20 cellular contexts compared by ENCODE assay signal in the genomic region with DNA sequence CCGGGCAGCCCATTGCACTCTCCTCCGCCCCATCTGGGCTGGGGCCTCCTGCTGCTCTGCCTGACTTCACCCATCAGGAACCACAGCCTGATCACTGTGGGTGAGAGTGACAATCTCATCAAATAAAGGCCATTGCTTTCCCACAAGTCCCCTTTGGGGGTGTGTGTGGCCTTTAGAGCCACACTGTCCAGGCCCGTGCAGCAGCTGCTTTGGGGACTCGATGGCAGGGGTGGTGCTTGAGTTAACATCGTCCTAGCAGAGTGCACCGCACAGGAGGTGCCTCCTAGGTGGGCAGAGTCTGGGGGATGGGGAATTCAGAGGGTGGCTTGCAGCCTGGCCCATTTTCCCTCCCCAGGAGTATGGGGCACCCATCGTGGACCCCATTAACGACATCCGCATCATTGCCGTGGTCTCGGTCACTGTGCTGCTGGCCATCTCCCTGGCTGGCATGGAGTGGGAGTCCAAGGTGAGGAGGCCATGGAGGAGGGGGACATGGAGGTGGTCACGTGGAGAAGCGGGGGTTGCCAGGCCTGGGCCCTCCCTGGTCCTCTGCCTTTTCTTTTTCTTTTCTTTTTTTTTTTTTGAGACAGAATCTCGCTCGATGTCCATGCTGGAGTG. TPM values are rescaled to one million over a fixed set of nuclear protein-coding genes. Genes with fewer than 3 reads are reported as not detected.
DNase-seq lines count a peak whose midpoint lies in the region; ATAC-seq, FAIRE-seq and TF ChIP-seq lines count a peak whose summit lies in the region.
"Had no signal": no experiment of that assay in that cellular context is flagged by ENCODE, and none has a peak within 500 bp of the region (broad histone marks: within the 10 kb centered on the region; RNA-seq: fewer than 3 reads in every experiment).

No MANE protein-coding gene starts in this region.

- H3K9ac ChIP-seq in HepG2 (ENCODE audit: insufficient read depth, low read depth, low read length) = no peak overlapping the region
- H3K9ac ChIP-seq in OCI-LY1 (ENCODE audit: low read length) = no peak overlapping the region
- H3K9ac ChIP-seq in endodermal cell (ENCODE audit: extremely low read depth, low read length, poor library complexity, severe bottlenecking) = no peak overlapping the region
- H3K9ac ChIP-seq in colonic mucosa (ENCODE audit: low read depth in 2 of 2, low read length in 2 of 2) = no peak overlapping the region

- H3K4me3 ChIP-seq in HepG2 (replicated peaks in 1 of 3; ENCODE audit: insufficient read depth in 1 of 3, low read depth in 2 of 3, low read length in 3 of 3) = no peak overlapping the region
- no peak overlapping the region for H3K4me3 ChIP-seq in right lobe of liver
- no peak overlapping the region for H3K4me3 ChIP-seq in OCI-LY1 (ENCODE audit: low read depth, low read length, poor library complexity, severe bottlenecking)
- no peak overlapping the region for H3K4me3 ChIP-seq in mucosa of descending colon
- no peak overlapping the region for H3K4me3 ChIP-seq in endodermal cell (ENCODE audit: low read length)
- H3K4me3 ChIP-seq in colonic mucosa = no peak overlapping the region
- H3K4me3 ChIP-seq: Peyer's patch had no signal

- H3K27me3 ChIP-seq in HepG2 (ENCODE audit: control insufficient read depth in 1 of 2, insufficient read depth in 2 of 2, low read length in 2 of 2) (no peaks in the 10 kb centered on the region), right lobe of liver (no peaks in the 10 kb centered on the region), OCI-LY1 (ENCODE audit: insufficient read depth, low read length) (no peaks in the 10 kb centered on the region), endodermal cell (ENCODE audit: control insufficient read depth, insufficient read depth, low read length, poor library complexity, severe bottlenecking) (no peaks in the 10 kb centered on the region), colonic mucosa (no peaks in the 10 kb centered on the region)
- H3K27me3 ChIP-seq: Peyer's patch had no signal

- H3K4me1 ChIP-seq in HepG2 (ENCODE audit: insufficient read depth, low read length) (peaks cover 35% of the 10 kb centered on the region), right lobe of liver (no peaks in the 10 kb centered on the region), OCI-LY1 (ENCODE audit: insufficient read depth, low read length, severe bottlenecking) (peaks cover 22% of the 10 kb centered on the region), mucosa of descending colon (ENCODE audit: low read depth) (no peaks in the 10 kb centered on the region), endodermal cell (ENCODE audit: control insufficient read depth, insufficient read depth, low read length) (no peaks in the 10 kb centered on the region), colonic mucosa (no peaks in the 10 kb centered on the region)

- CTCF ChIA-PET in HepG2 (lab: Yijun Ruan, JAX; ENCODE audit: low intra/inter-chr PET ratio, low total read pairs) = interaction anchor here (1.1 to 2.0 kb wide), 2 partner anchors 77 to 79 kb away, joined by 5 to 27 read pairs; no protein-coding TSS in a partner anchor

- no peaks in the 10 kb centered on the region for H3K9me3 Mint-ChIP-seq in endodermal cell
- H3K9me3 Mint-ChIP-seq: CD14-positive monocyte, HFFc6 had no signal

- TF ChIP-seq POLR2A in HepG2 (IDR thresholded peaks at IDR 0.05; ENCODE audit: insufficient read depth in 1 of 2, low read depth in 2 of 2, low read length in 2 of 2) = no peak
- TF ChIP-seq POLR2A in right lobe of liver (IDR thresholded peaks at IDR 0.05) = no peak

- H3K4me3 Mint-ChIP-seq in endodermal cell = no peak overlapping the region
- H3K4me3 Mint-ChIP-seq: CD14-positive monocyte, HFFc6 had no signal

- H3K4me1 Mint-ChIP-seq in endodermal cell = no peaks in the 10 kb centered on the region

- H3K27me3 Mint-ChIP-seq in endodermal cell (ENCODE audit: insufficient read depth) = no peaks in the 10 kb centered on the region

- H3K4me2 ChIP-seq in HepG2 (ENCODE audit: low read depth, low read length) = no peak overlapping the region
- peak overlapping the region; percentile 13; the same call in 1 of the 2 replicates for H3K4me2 ChIP-seq in OCI-LY1 (ENCODE audit: low read length)

- H3K79me2 ChIP-seq in HepG2 (ENCODE audit: insufficient read depth, low read length) (no peaks in the 10 kb centered on the region), OCI-LY1 (ENCODE audit: insufficient read depth, low read length) (no peaks in the 10 kb centered on the region)

- TF ChIP-seq CTCF in HepG2 (CRISPR knock-in tag; IDR thresholded peaks at IDR 0.05) = no peak
- no peak for TF ChIP-seq CTCF in right lobe of liver (IDR thresholded peaks at IDR 0.05)
- no peak for TF ChIP-seq CTCF in OCI-LY1 (IDR thresholded peaks at IDR 0.05; ENCODE audit: low read length)
- no peak for TF ChIP-seq CTCF in mucosa of descending colon (IDR thresholded peaks at IDR 0.05)
- no peak for TF ChIP-seq CTCF in endodermal cell (conservative IDR thresholded peaks at IDR 0.05)
- TF ChIP-seq CTCF in colonic mucosa (IDR thresholded peaks at IDR 0.05) = no peak

- no peak for TF ChIP-seq EP300 in HepG2 (IDR thresholded peaks at IDR 0.05; ENCODE audit: low read depth in 2 of 2, low read length in 2 of 2)
- no peak for TF ChIP-seq EP300 in HepG2 (CRISPR knock-in tag; IDR thresholded peaks at IDR 0.05; ENCODE audit: borderline replicate concordance)

- H3K27ac ChIP-seq in HepG2 (ENCODE audit: extremely low read length, insufficient read depth, low read length) (no peak overlapping the region), right lobe of liver (no peak overlapping the region), OCI-LY1 (ENCODE audit: low read depth, low read length, poor library complexity, severe bottlenecking) (no peak overlapping the region), endodermal cell (ENCODE audit: low read depth, low read length) (no peak overlapping the region), colonic mucosa (no peak overlapping the region)

- intact Hi-C loops in HepG2 (cut with micrococcal nuclease; ENCODE audit: unreplicated experiment) = loop anchor here (5.0 kb wide), 1 partner anchor 62 kb away; the partner anchor contains the start of gene HERPUD1
- intact Hi-C loops in right lobe of liver (cut with DNase I) = loop anchor here in 1 of 2 donors (10.0 kb wide), 1 partner anchor 84 kb away; no protein-coding TSS in a partner anchor
- intact Hi-C loops in mucosa of descending colon (cut with DNase I, micrococcal nuclease) = no loop called here
- intact Hi-C loops in colonic mucosa (cut with DNase I) = no loop called here

- H2AFZ ChIP-seq in HepG2 (ENCODE audit: low read length) = no peak overlapping the region
- H2AFZ ChIP-seq in OCI-LY1 (ENCODE audit: low read length) = no peak overlapping the region

- H3K36me3 Mint-ChIP-seq in endodermal cell (ENCODE audit: low read depth) = no peaks in the 10 kb centered on the region
- H3K36me3 Mint-ChIP-seq: CD14-positive monocyte had no signal

- DNase-seq in HepG2 (ENCODE audit: low spot score) (no peak), right lobe of liver (no peak), mucosa of descending colon (no peak), HUDEP-2 (lab: John Stamatoyannopoulos, UW; ENCODE audit: unreplicated experiment in 76 of 76) (no peak), endodermal cell (no peak), colonic mucosa (no peak)
- DNase-seq: DMS153, GOT3, NCI-H1092 treated with DMSO at 0.1 percent for 48 hours, NCI-H1694, NCI-H2107, SHP77 had no signal

- POLR2A ChIA-PET in HepG2 (lab: Yijun Ruan, JAX) = interaction anchor here (2.4 kb wide), 1 partner anchor 61 kb away, joined by 11 read pairs; the partner anchor contains the start of gene HERPUD1

- H3K27ac Mint-ChIP-seq in endodermal cell = no peak overlapping the region

- 78% methylated on average over 15 of the region's 15 CpGs for WGBS in HepG2 (ENCODE audit: low lambda C conversion rate)
- 98% methylated on average over 4 of the region's 15 CpGs for WGBS in right lobe of liver (ENCODE audit: insufficient coverage, low coverage, low lambda C conversion rate, missing lambda C conversion rate)
- WGBS in endodermal cell (ENCODE audit: insufficient coverage in 1 of 2, insufficient read length in 1 of 2), 2 experiments = 95 to 100% methylated on average over 3 to 15 of the region's 15 CpGs

- H3K36me3 ChIP-seq in HepG2 (replicated peaks in 1 of 2; ENCODE audit: control insufficient read depth in 1 of 2, insufficient read depth in 2 of 2, low read length in 2 of 2) = no peaks in the 10 kb centered on the region
- H3K36me3 ChIP-seq in right lobe of liver = no peaks in the 10 kb centered on the region
- no peaks in the 10 kb centered on the region for H3K36me3 ChIP-seq in OCI-LY1 (ENCODE audit: insufficient read depth, low read length)
- no peaks in the 10 kb centered on the region for H3K36me3 ChIP-seq in mucosa of descending colon (ENCODE audit: low read depth)
- H3K36me3 ChIP-seq in endodermal cell (ENCODE audit: control insufficient read depth, insufficient read depth, low read length) = no peaks in the 10 kb centered on the region
- no peaks in the 10 kb centered on the region for H3K36me3 ChIP-seq in colonic mucosa
- H3K36me3 ChIP-seq: Peyer's patch had no signal

- FAIRE-seq in HepG2 (lab: Jason Lieb, UNC) = no peak

- ATAC-seq in HepG2 (no peak), right lobe of liver (no peak), mucosa of descending colon (peak; percentile 4), HG03108 (IDR thresholded peaks at IDR 0.05; ENCODE audit: unreplicated experiment) (no peak)

- in situ Hi-C loops in HepG2 (cut with HindIII; ENCODE audit: extremely low pct_ligation_motif_present, low pct_unique_long_range_greater_than_20kb) = no loop called here

- TF ChIP-seq RAD21 in HepG2 (CRISPR knock-in tag; IDR thresholded peaks at IDR 0.05) = no peak

- BruUV-seq in HepG2 (replicated peaks; lab: Mats Ljungman, UMichigan) = no TSS peak

- H4K20me1 ChIP-seq in HepG2 (ENCODE audit: insufficient read depth, low read length) = no peaks in the 10 kb centered on the region
- no peaks in the 10 kb centered on the region for H4K20me1 ChIP-seq in OCI-LY1 (ENCODE audit: insufficient read depth, low read length)

- no peaks in the 10 kb centered on the region for H3K9me2 ChIP-seq in OCI-LY1 (ENCODE audit: low read depth, low read length)

- H3F3A ChIP-seq in OCI-LY1 (ENCODE audit: insufficient read depth, low read length) = no peaks in the 10 kb centered on the region

- no peaks in the 10 kb centered on the region for H3K9me3 ChIP-seq in HepG2 (ENCODE audit: low read length)
- H3K9me3 ChIP-seq in right lobe of liver = no peaks in the 10 kb centered on the region
- no peaks in the 10 kb centered on the region for H3K9me3 ChIP-seq in OCI-LY1 (ENCODE audit: low read length)
- no peaks in the 10 kb centered on the region for H3K9me3 ChIP-seq in mucosa of descending colon
- H3K9me3 ChIP-seq in endodermal cell (ENCODE audit: control insufficient read depth, low read length) = no peaks in the 10 kb centered on the region
- no peaks in the 10 kb centered on the region for H3K9me3 ChIP-seq in colonic mucosa
- H3K9me3 ChIP-seq: Peyer's patch had no signal

RNA-seq across cellular contexts. Expression of gene SLC12A3, which starts 5.4 kb away (rescaled TPM):
- total RNA-seq in HepG2 (2016; rRNA removed; fragmentation: Illumina TruSeq; extraction: Trizol) = not detected in 2 replicates
- 0.35 TPM in 1 of 2 replicates, not detected in the other for total RNA-seq in HepG2 (2016; cell fraction: cytosol; rRNA removed; fragmentation: Illumina TruSeq; extraction: Trizol; ENCODE audit: low read depth)
- not detected in 2 replicates for total RNA-seq in HepG2 (2016; cell fraction: insoluble cytoplasmic fraction; rRNA removed; fragmentation: Illumina TruSeq; extraction: Trizol)
- total RNA-seq in HepG2 (2016; cell fraction: membrane; rRNA removed; fragmentation: Illumina TruSeq; extraction: Trizol) = 0.07 and 0.40 TPM in 2 replicates
- total RNA-seq in HepG2 (2016; cell fraction: nucleus; rRNA removed; fragmentation: Illumina TruSeq; extraction: Trizol) = not detected in 2 replicates
- polyA plus RNA-seq in HepG2 (2011; rRNA removed) = 5.1 and 6.2 TPM in 2 replicates
- 1.6 and 1.7 TPM in 2 replicates for polyA plus RNA-seq in HepG2 (2011; cell fraction: cytosol; rRNA removed)
- 21.0 and 30.1 TPM in 2 replicates for polyA plus RNA-seq in HepG2 (2011; cell fraction: nucleus; rRNA removed)
- 1.9 and 3.9 TPM in 2 replicates for polyA plus RNA-seq in HepG2 (2012)
- polyA plus RNA-seq in HepG2 (2016; cell fraction: cytosol; fragmentation: Illumina TruSeq; extraction: Trizol; ENCODE audit: low read depth) = not detected in 2 replicates
- not detected in 2 replicates for polyA plus RNA-seq in HepG2 (2016; cell fraction: insoluble cytoplasmic fraction; fragmentation: Illumina TruSeq; extraction: Trizol; ENCODE audit: low read depth)
- polyA plus RNA-seq in HepG2 (2016; cell fraction: membrane; fragmentation: Illumina TruSeq; extraction: Trizol; ENCODE audit: low read depth) = not detected in 2 replicates
- polyA plus RNA-seq in HepG2 (2016; cell fraction: nucleus; fragmentation: Illumina TruSeq; extraction: Trizol; ENCODE audit: insufficient read depth, low read depth) = not detected in 2 replicates
- polyA minus RNA-seq in HepG2 (2011; rRNA and poly(A)+ RNA removed; ENCODE audit: low replicate concordance) = 8.9 and 232 TPM in 2 replicates
- polyA minus RNA-seq in HepG2 (2011; cell fraction: cytosol; rRNA and poly(A)+ RNA removed) = 2.2 and 2.3 TPM in 2 replicates
- 7.0 and 7.5 TPM in 2 replicates for polyA minus RNA-seq in HepG2 (2011; cell fraction: nucleus; rRNA and poly(A)+ RNA removed)
- not detected for total RNA-seq in right lobe of liver
- not detected for total RNA-seq in mucosa of descending colon
- not detected for total RNA-seq in endodermal cell
- not detected for polyA plus RNA-seq in endodermal cell (2013, experiment 1 of 2)
- polyA plus RNA-seq in endodermal cell (2013, experiment 2 of 2) = not detected
- not detected for total RNA-seq in colonic mucosa
- total RNA-seq: A172, HFFc6, HT-29, M059J, Peyer's patch had no signal
- polyA plus RNA-seq: CD14-positive monocyte had no signal
